1 cellular context compared by ENCODE assay signal in the genomic region with DNA sequence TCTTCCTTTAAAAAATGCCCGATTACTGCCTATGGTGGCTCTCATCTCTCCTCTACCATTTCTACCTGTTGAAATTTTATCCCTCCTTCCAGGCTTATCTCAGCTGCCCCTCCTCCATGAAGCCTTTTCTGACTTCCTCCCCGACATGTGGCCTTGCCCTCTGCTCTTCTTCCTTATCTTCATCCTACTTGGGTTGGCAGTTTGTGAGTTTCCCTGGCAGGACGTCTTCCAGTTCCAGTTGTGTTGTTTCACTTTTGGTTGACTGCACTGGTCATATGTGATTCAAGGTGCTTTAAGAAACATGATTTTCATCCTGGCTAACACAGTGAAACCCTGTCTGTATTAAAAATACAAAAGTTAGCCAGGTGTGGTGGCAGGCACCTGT.
TF ChIP-seq lines count a peak whose summit lies in the region.

No MANE protein-coding gene starts in this region.

TF ChIP-seq in IMR-90, 13 proteins besides CTCF, POLR2A, EP300 and RAD21:
- TF ChIP-seq NFE2L2 (IDR thresholded peaks at IDR 0.05; ENCODE audit: low read depth, low read length) (no peak), BHLHE40 (IDR thresholded peaks at IDR 0.05; ENCODE audit: low read depth, low read length) (no peak), RFX5 (IDR thresholded peaks at IDR 0.05; ENCODE audit: low read depth, low read length) (no peak), MXI1 (IDR thresholded peaks at IDR 0.05; ENCODE audit: borderline replicate concordance, low read depth, low read length) (no peak)
